8 cellular contexts compared by ENCODE assay signal in genomic region chr2:50535971-50536759, GRCh38.
DNase-seq lines count a peak whose midpoint lies in the region; ATAC-seq, FAIRE-seq and TF ChIP-seq lines count a peak whose summit lies in the region.

No MANE protein-coding gene starts in this region.

- no peaks in the 10 kb centered on the region for H3K79me2 ChIP-seq in smooth muscle cell (ENCODE audit: low read depth)

- H3K27ac ChIP-seq in smooth muscle cell (ENCODE audit: low read depth): no peak overlapping the region

- no peaks in the 10 kb centered on the region for H4K20me1 ChIP-seq in smooth muscle cell (ENCODE audit: low read depth)

- no peak for FAIRE-seq in RCC 7860 (lab: Jason Lieb, UNC)

- ATAC-seq in HG02981 (IDR thresholded peaks at IDR 0.05; ENCODE audit: unreplicated experiment) (peak; percentile 94), HG03469 (IDR thresholded peaks at IDR 0.05; ENCODE audit: unreplicated experiment) (no peak)
- no peak for ATAC-seq in activated T-cell treated with anti-CD3 and anti-CD28 coated beads, Interleukin-2, amount 50 U/mL, for 4 hours

- TF ChIP-seq CTCF in epithelial cell of proximal tubule (conservative IDR thresholded peaks at IDR 0.05; ENCODE audit: low read depth, low read length) (peak; percentile 64), smooth muscle cell (IDR thresholded peaks at IDR 0.05; ENCODE audit: borderline replicate concordance, insufficient read depth, poor library complexity, severe bottlenecking) (peak; percentile 75)

- no peaks in the 10 kb centered on the region for H3K36me3 Mint-ChIP-seq in activated T-cell treated with anti-CD3 and anti-CD28 coated beads, Interleukin-2, amount 50 U/mL, for 4 hours (ENCODE audit: insufficient read depth)

- no peak overlapping the region for H3K4me2 ChIP-seq in smooth muscle cell

- no peaks in the 10 kb centered on the region for H3K4me1 ChIP-seq in smooth muscle cell (ENCODE audit: low read depth)

- peak; percentile 3 for DNase-seq in GM04504 (ENCODE audit: low read depth)
- DNase-seq in NCI-H82 (lab: John Stamatoyannopoulos, UW): peak; percentile 84
- DNase-seq in epithelial cell of proximal tubule (ENCODE audit: low read depth): no peak
- no peak for DNase-seq in smooth muscle cell (lab: John Stamatoyannopoulos, UW; ENCODE audit: unreplicated experiment)
- DNase-seq in RCC 7860 (ENCODE audit: low spot score): no peak
- no peak for DNase-seq in activated T-cell treated with anti-CD3 and anti-CD28 coated beads, Interleukin-2, amount 50 U/mL, for 4 hours

- no peaks in the 10 kb centered on the region for H3K9me3 ChIP-seq in smooth muscle cell (replicated peaks; ENCODE audit: low read depth)

- H3K4me1 Mint-ChIP-seq in activated T-cell treated with anti-CD3 and anti-CD28 coated beads, Interleukin-2, amount 50 U/mL, for 4 hours (ENCODE audit: low read depth): no peaks in the 10 kb centered on the region

- H3K9me3 Mint-ChIP-seq in activated T-cell treated with anti-CD3 and anti-CD28 coated beads, Interleukin-2, amount 50 U/mL, for 4 hours: no peaks in the 10 kb centered on the region

- no peak overlapping the region for H3K9ac ChIP-seq in smooth muscle cell (ENCODE audit: low read depth)

- H2AFZ ChIP-seq in smooth muscle cell (ENCODE audit: low read depth): peak overlapping the region; percentile 54

- 57% methylated on average over 11 of the region's 11 CpGs for WGBS in smooth muscle cell (ENCODE audit: low lambda C conversion rate)

- no peaks in the 10 kb centered on the region for H3K27me3 ChIP-seq in smooth muscle cell (ENCODE audit: low read depth)

- H3K36me3 ChIP-seq in smooth muscle cell (ENCODE audit: low read depth): no peaks in the 10 kb centered on the region

- H3K4me3 ChIP-seq in epithelial cell of proximal tubule (ENCODE audit: low read depth, low read length): no peak overlapping the region
- H3K4me3 ChIP-seq in smooth muscle cell: no peak overlapping the region

- H3K4me3 Mint-ChIP-seq in activated T-cell treated with anti-CD3 and anti-CD28 coated beads, Interleukin-2, amount 50 U/mL, for 4 hours: no peak overlapping the region

- H3F3A ChIP-seq in smooth muscle cell (ENCODE audit: low read depth): no peaks in the 10 kb centered on the region

- peaks cover 3% of the 10 kb centered on the region for H3K27me3 Mint-ChIP-seq in activated T-cell treated with anti-CD3 and anti-CD28 coated beads, Interleukin-2, amount 50 U/mL, for 4 hours (ENCODE audit: low read depth)

Comparison
In these comparisons a context has a peak if more than half of its experiments do, and no peak if none do; other contexts are left out.
1. DNase-seq: peak in GM04504 (single experiment) and NCI-H82 (single experiment); none in epithelial cell of proximal tubule (single experiment), smooth muscle cell (single experiment), RCC 7860 (single experiment) and activated T-cell treated with anti-CD3 and anti-CD28 coated beads, Interleukin-2, amount 50 U/mL, for 4 hours (single experiment).